Comparison of ENCODE assay signal across 31 cellular contexts in the genomic region with DNA sequence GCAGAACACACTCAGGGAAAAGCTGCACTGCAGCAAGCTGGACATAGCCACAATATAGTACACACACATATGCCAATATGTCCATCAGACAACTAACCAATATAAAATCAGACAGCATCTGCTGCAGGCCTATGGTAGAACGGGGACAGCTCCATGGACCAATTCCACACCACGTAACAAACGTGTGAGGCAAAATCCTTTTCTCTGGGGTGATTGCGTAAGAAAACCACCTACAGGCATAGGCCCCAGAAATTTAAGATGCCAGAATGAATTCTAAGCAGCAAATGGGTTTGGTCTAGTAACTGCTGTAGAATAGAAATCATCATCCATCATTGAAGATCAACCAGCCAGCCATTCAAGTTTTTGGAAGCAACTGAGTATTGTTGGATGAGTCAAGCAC.
"Had no signal": no experiment of that assay in that cellular context is flagged by ENCODE, and none has a peak within 500 bp of the region (broad histone marks: within the 10 kb centered on the region; RNA-seq: fewer than 3 reads in every experiment).

No MANE protein-coding gene starts in this region.

- H3K4me3 ChIP-seq: ascending aorta, cardiac muscle cell had no signal

- H3K36me3 Mint-ChIP-seq: activated CD4-positive, alpha-beta memory T cell treated with anti-CD3 and anti-CD28 coated beads for 36 hours; activated naive CD4-positive, alpha-beta T cell treated with anti-CD3 and anti-CD28 coated beads, Interleukin-2, amount 10 ng/mL, durations not matched to agents 7 days and 5 days; activated naive CD4-positive, alpha-beta T cell treated with anti-CD3 and anti-CD28 coated beads, Interleukin-2, amount 50 U/mL, for 24 hours; activated naive CD8-positive, alpha-beta T cell; activated naive CD8-positive, alpha-beta T cell treated with anti-CD3 and anti-CD28 coated beads, Interleukin-2, amount 10 ng/mL, durations not matched to agents 7 days and 5 days; brain had no signal

- ATAC-seq: activated CD8-positive, alpha-beta T cell treated with anti-CD3 and anti-CD28 coated beads for 36 hours; activated naive CD8-positive, alpha-beta T cell treated with anti-CD3 and anti-CD28 coated beads, Interleukin-2, amount 50 U/mL, for 24 hours had no signal

- H3K4me1 ChIP-seq: ascending aorta had no signal

- H3K27me3 Mint-ChIP-seq: activated B cell treated with CpG ODN at 0.5 μM for 24 hours; activated CD4-positive, alpha-beta memory T cell treated with anti-CD3 and anti-CD28 coated beads for 36 hours; activated CD4-positive, alpha-beta T cell treated with anti-CD3 and anti-CD28 coated beads, Interleukin-2, amount 10 ng/mL, durations not matched to agents 24 days and 14 days; activated CD8-positive, alpha-beta T cell treated with anti-CD3 and anti-CD28 coated beads for 36 hours; activated naive CD4-positive, alpha-beta T cell treated with anti-CD3 and anti-CD28 coated beads, Interleukin-2, amount 10 ng/mL, durations not matched to agents 7 days and 5 days; activated naive CD8-positive, alpha-beta T cell treated with anti-CD3 and anti-CD28 coated beads, Interleukin-2, amount 10 ng/mL, durations not matched to agents 7 days and 5 days; activated T-cell treated with anti-CD3 and anti-CD28 coated beads, Interleukin-2, amount 50 U/mL, for 24 hours; central memory CD8-positive, alpha-beta T cell had no signal

- H3K36me3 ChIP-seq: ascending aorta, cardiac muscle cell had no signal

- H3K4me1 Mint-ChIP-seq: activated B cell treated with CpG ODN at 0.5 μM for 24 hours; activated CD4-positive, alpha-beta T cell treated with anti-CD3 and anti-CD28 coated beads, Interleukin-2, amount 10 ng/mL, durations not matched to agents 24 days and 14 days; activated naive CD4-positive, alpha-beta T cell treated with anti-CD3 and anti-CD28 coated beads, Interleukin-2, amount 10 ng/mL, durations not matched to agents 7 days and 5 days; activated naive CD4-positive, alpha-beta T cell treated with anti-CD3 and anti-CD28 coated beads, Interleukin-2, amount 50 U/mL, for 24 hours; activated naive CD8-positive, alpha-beta T cell treated with anti-CD3 and anti-CD28 coated beads, Interleukin-2, amount 10 ng/mL, durations not matched to agents 7 days and 5 days; activated naive CD8-positive, alpha-beta T cell treated with anti-CD3 and anti-CD28 coated beads, Interleukin-2, amount 50 U/mL, for 24 hours; brain; central memory CD8-positive, alpha-beta T cell had no signal

- H3K27ac Mint-ChIP-seq: activated B cell treated with CpG ODN at 0.5 μM for 24 hours; activated CD4-positive, alpha-beta memory T cell treated with anti-CD3 and anti-CD28 coated beads for 36 hours; activated CD4-positive, alpha-beta T cell treated with anti-CD3 and anti-CD28 coated beads, Interleukin-2, amount 10 ng/mL, durations not matched to agents 24 days and 14 days; activated CD8-positive, alpha-beta T cell treated with anti-CD3 and anti-CD28 coated beads for 36 hours; activated naive CD4-positive, alpha-beta T cell treated with anti-CD3 and anti-CD28 coated beads, Interleukin-2, amount 10 ng/mL, durations not matched to agents 7 days and 5 days; activated naive CD4-positive, alpha-beta T cell treated with anti-CD3 and anti-CD28 coated beads, Interleukin-2, amount 50 U/mL, for 24 hours; activated naive CD8-positive, alpha-beta T cell; activated naive CD8-positive, alpha-beta T cell treated with anti-CD3 and anti-CD28 coated beads, Interleukin-2, amount 10 ng/mL, durations not matched to agents 7 days and 5 days; activated naive CD8-positive, alpha-beta T cell treated with anti-CD3 and anti-CD28 coated beads, Interleukin-2, amount 50 U/mL, for 24 hours; activated T-cell treated with anti-CD3 and anti-CD28 coated beads, Interleukin-2, amount 50 U/mL, for 24 hours; activated T-helper 2 cell treated with anti-CD3 and anti-CD28 coated beads, Interferon-gamma antibody, Interleukin-2, Interleukin-4, amounts not matched to agents 10 μg/mL and 5 μg/mL and 100 μg/mL, durations not matched to agents 14 hours and 24 hours and 36 hours; brain; T-helper 1 cell treated with Interleukin-12 subunit alpha and Interleukin-12 subunit beta and Interleukin-4 antibody, amounts not matched to agents 30 μg/mL and 1 μg/mL, for 36 hours had no signal

- H3K4me3 Mint-ChIP-seq: activated B cell treated with CpG ODN at 0.5 μM for 24 hours; activated CD4-positive, alpha-beta memory T cell treated with anti-CD3 and anti-CD28 coated beads for 36 hours; activated CD4-positive, alpha-beta T cell treated with anti-CD3 and anti-CD28 coated beads, Interleukin-2, amount 10 ng/mL, durations not matched to agents 24 days and 14 days; activated CD8-positive, alpha-beta T cell treated with anti-CD3 and anti-CD28 coated beads for 36 hours; activated naive CD4-positive, alpha-beta T cell treated with anti-CD3 and anti-CD28 coated beads, Interleukin-2, amount 10 ng/mL, durations not matched to agents 7 days and 5 days; activated naive CD4-positive, alpha-beta T cell treated with anti-CD3 and anti-CD28 coated beads, Interleukin-2, amount 50 U/mL, for 24 hours; activated naive CD8-positive, alpha-beta T cell; activated naive CD8-positive, alpha-beta T cell treated with anti-CD3 and anti-CD28 coated beads, Interleukin-2, amount 10 ng/mL, durations not matched to agents 7 days and 5 days; activated naive CD8-positive, alpha-beta T cell treated with anti-CD3 and anti-CD28 coated beads, Interleukin-2, amount 50 U/mL, for 24 hours; activated T-cell treated with anti-CD3 and anti-CD28 coated beads, Interleukin-2, amount 50 U/mL, for 24 hours; brain; central memory CD8-positive, alpha-beta T cell; T-helper 1 cell treated with Interleukin-12 subunit alpha and Interleukin-12 subunit beta and Interleukin-4 antibody, amounts not matched to agents 30 μg/mL and 1 μg/mL, for 36 hours had no signal

- H3K27me3 ChIP-seq: ascending aorta, cardiac muscle cell had no signal

- DNase-seq: activated B cell treated with CpG ODN at 0.5 μM for 24 hours; activated CD4-positive, alpha-beta memory T cell treated with anti-CD3 and anti-CD28 coated beads for 36 hours; activated CD4-positive, alpha-beta T cell treated with anti-CD3 and anti-CD28 coated beads for 4 hours; activated CD4-positive, alpha-beta T cell treated with anti-CD3 and anti-CD28 coated beads, Interleukin-2, amount 10 ng/mL, durations not matched to agents 24 days and 14 days; activated CD4-positive, alpha-beta T cell treated with anti-CD3 and anti-CD28 coated beads, Interleukin-2, amount 50 U/mL, for 1 hour; activated CD4-positive, alpha-beta T cell treated with anti-CD3 and anti-CD28 coated beads, Interleukin-2, amount 50 U/mL, for 4 hours; activated CD4-positive, CD25-positive, alpha-beta regulatory T cell treated with anti-CD3 and anti-CD28 coated beads, Interleukin-2, amount 50 U/mL, for 72 hours; activated CD8-positive, alpha-beta memory T cell treated with anti-CD3 and anti-CD28 coated beads, Interleukin-2, amount 50 U/mL, for 4 hours; activated CD8-positive, alpha-beta T cell treated with anti-CD3 and anti-CD28 coated beads for 36 hours; activated effector memory CD4-positive, alpha-beta T cell treated with Interleukin-2 at 50 U/mL for 16 hours; activated gamma-delta T cell; activated naive CD4-positive, alpha-beta T cell treated with anti-CD3 and anti-CD28 coated beads, Interleukin-2, amount 10 ng/mL, durations not matched to agents 7 days and 5 days; activated naive CD4-positive, alpha-beta T cell treated with Interleukin-2 at 50 U/mL for 16 hours; activated naive CD8-positive, alpha-beta T cell treated with anti-CD3 and anti-CD28 coated beads, Interleukin-2, amount 10 ng/mL, durations not matched to agents 7 days and 5 days; activated naive CD8-positive, alpha-beta T cell treated with anti-CD3 and anti-CD28 coated beads, Interleukin-2, amount 50 U/mL, for 24 hours; activated T-cell treated with anti-CD3 and anti-CD28 coated beads, Interleukin-2, amount 50 U/mL, for 24 hours; activated T-cell treated with anti-CD3 and anti-CD28 coated beads, Interleukin-2, amount 50 U/mL, for 48 hours; amygdala; anterior cingulate cortex; caudate nucleus; cerebellar nuclear complex; T-helper 1 cell had no signal

- H3K9me3 ChIP-seq: ascending aorta had no signal

- H3K27ac ChIP-seq: ascending aorta, cardiac muscle cell, VCaP had no signal
